ENCODE assay signal across 18 cellular contexts in the genomic region with DNA sequence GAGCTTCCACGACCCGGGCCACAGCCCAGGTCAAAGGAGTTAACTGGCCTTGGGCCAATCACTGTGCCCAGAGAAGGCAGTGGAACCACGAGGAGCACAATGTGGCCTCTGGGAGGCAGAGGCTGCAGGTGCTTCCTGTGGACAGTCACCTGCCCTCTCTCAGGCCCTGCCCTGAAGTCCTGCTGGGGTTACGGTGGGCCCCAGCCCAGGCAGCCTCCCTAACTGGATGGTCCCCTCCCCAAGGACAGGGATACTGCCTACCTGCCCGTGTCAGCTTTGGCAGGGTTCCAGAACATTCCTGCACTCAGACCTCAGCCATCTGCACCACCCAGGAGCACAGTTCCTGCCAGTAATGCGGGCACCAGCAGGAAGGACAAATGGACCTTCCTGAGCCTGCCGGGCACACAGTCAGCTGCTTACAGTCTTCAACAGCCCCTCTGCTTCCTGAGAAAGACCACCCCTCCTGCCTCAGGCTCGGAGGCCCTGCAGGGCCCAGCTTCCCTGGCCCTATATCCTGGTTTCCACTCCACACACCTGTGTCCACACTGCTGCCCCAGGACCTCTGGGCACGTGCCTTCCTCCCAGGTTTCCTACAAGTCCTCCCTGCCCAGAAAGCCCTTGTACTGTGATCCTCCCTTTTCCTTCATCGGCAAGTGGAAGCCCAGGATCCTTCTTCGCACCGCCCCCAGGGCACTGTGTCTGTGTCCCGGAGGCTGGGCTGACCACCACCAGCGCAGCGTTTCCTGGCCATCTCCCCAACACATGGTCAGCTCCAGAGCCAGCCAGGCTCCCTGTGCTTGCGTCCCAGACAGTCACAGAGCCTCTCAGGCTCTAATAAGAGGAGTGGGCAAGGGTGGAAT. TPM values are rescaled to one million over a fixed set of nuclear protein-coding genes. Genes with fewer than 3 reads are reported as not detected.
A peak's percentile ranks its signal among the peaks of the same experiment; 100 is the strongest.
DNase-seq lines count a peak whose midpoint lies in the region; ATAC-seq and TF ChIP-seq lines count a peak whose summit lies in the region.
"Had no signal": no experiment of that assay in that cellular context is flagged by ENCODE, and none has a peak within 500 bp of the region (broad histone marks: within the 10 kb centered on the region; RNA-seq: fewer than 3 reads in every experiment).

No MANE protein-coding gene starts in this region.

- no peaks in the 10 kb centered on the region for H3K9me3 ChIP-seq in mucosa of descending colon
- H3K9me3 ChIP-seq in tibial nerve: no peaks in the 10 kb centered on the region
- no peaks in the 10 kb centered on the region for H3K9me3 ChIP-seq in ovary
- H3K9me3 ChIP-seq: upper lobe of left lung had no signal

- TF ChIP-seq EP300 in tibial nerve (IDR thresholded peaks at IDR 0.05) (no peak), ovary (IDR thresholded peaks at IDR 0.05) (no peak)

- TF ChIP-seq POLR2A in tibial nerve (IDR thresholded peaks at IDR 0.05) (no peak), ovary (IDR thresholded peaks at IDR 0.05) (no peak)

- H3K27ac ChIP-seq in tibial nerve (peak overlapping the region in 1 of 4 donors; percentile 15), ovary (no peak overlapping the region)
- H3K27ac ChIP-seq: skin epidermis, upper lobe of left lung had no signal

- H3K36me3 ChIP-seq in mucosa of descending colon (ENCODE audit: low read depth) (no peaks in the 10 kb centered on the region), tibial nerve (peaks cover 0 to 42% (median 0%) of the 10 kb centered on the region in 3 donors), ovary (no peaks in the 10 kb centered on the region)
- H3K36me3 ChIP-seq: upper lobe of left lung had no signal

- ATAC-seq in mucosa of descending colon: peak; percentile 8

- H3K4me3 Mint-ChIP-seq in IgD-negative memory B cell: no peak overlapping the region

- H3K27me3 Mint-ChIP-seq in IgD-negative memory B cell: peaks cover 36% of the 10 kb centered on the region

- no peak for TF ChIP-seq CTCF in mucosa of descending colon (IDR thresholded peaks at IDR 0.05)
- no peak for TF ChIP-seq CTCF in tibial nerve (IDR thresholded peaks at IDR 0.05)
- no peak for TF ChIP-seq CTCF in ovary (IDR thresholded peaks at IDR 0.05)

- peak overlapping the region in 2 of 3 donors; percentile 23 to 53 for H3K27ac Mint-ChIP-seq in IgD-negative memory B cell

- H3K4me1 ChIP-seq in mucosa of descending colon (ENCODE audit: low read depth): peaks cover 4% of the 10 kb centered on the region
- H3K4me1 ChIP-seq in tibial nerve: peaks cover 0 to 23% (median 4%) of the 10 kb centered on the region in 4 donors
- H3K4me1 ChIP-seq in ovary (ENCODE audit: insufficient read depth): peaks cover 6% of the 10 kb centered on the region

- peaks cover 4 to 10% (median 4%) of the 10 kb centered on the region in 3 donors for H3K4me1 Mint-ChIP-seq in IgD-negative memory B cell

- peaks cover 1% of the 10 kb centered on the region for H3K36me3 Mint-ChIP-seq in IgD-negative memory B cell

- H3K9me3 Mint-ChIP-seq in IgD-negative memory B cell: no peaks in the 10 kb centered on the region

- DNase-seq in 8988T: peak; percentile 23
- peak; percentile 59 for DNase-seq in cerebellar cortex (ENCODE audit: low spot score)
- DNase-seq in mucosa of descending colon: peak in 1 of 3 donors; percentile 17
- DNase-seq in anterior cingulate cortex (lab: John Stamatoyannopoulos, UW): no peak
- DNase-seq in activated CD4-positive, CD25-positive, alpha-beta regulatory T cell treated with anti-CD3 and anti-CD28 coated beads, Interleukin-2, amount 50 U/mL, for 72 hours: no peak
- no peak for DNase-seq in tibial nerve (ENCODE audit: low spot score in 2 of 2)
- DNase-seq in ovary: no peak
- DNase-seq: cortex of kidney, erythroblast, NCI-H1930, NCI-H524 treated with DMSO at 0.1 percent for 48 hours, nucleus accumbens had no signal

- H3K27me3 ChIP-seq in tibial nerve (peaks cover 0 to 15% of the 10 kb centered on the region in 2 donors), ovary (peaks cover 3% of the 10 kb centered on the region)

- WGBS in tibial nerve, 2 donors: 66 to 79% methylated on average over 14 to 16 of the region's 16 CpGs
- 71 to 74% (median 74%) methylated on average over 16 of the region's 16 CpGs for WGBS in ovary, 3 donors

- H3K4me3 ChIP-seq in mucosa of descending colon (no peak overlapping the region), tibial nerve (no peak overlapping the region), ovary (no peak overlapping the region)
- H3K4me3 ChIP-seq: skin epidermis, upper lobe of left lung had no signal

- intact Hi-C loops in mucosa of descending colon (cut with DNase I, micrococcal nuclease) (no loop called here), ovary (cut with DNase I) (no loop called here)

RNA-seq across cellular contexts. Expression of gene WDR86, which starts 23.3 kb away (rescaled TPM):
- polyA plus RNA-seq in IgD-negative memory B cell: 0.54 TPM
- 10 to 100 TPM in 1 of 3 donors, 1 to 10 TPM in 1, under 1 TPM in 1; 0.38 to 16.6 (median 1.2) TPM for total RNA-seq in mucosa of descending colon
- total RNA-seq in tibial nerve: 100 to 1,000 TPM in 2 of 4 donors, 10 to 100 TPM in 2; 82.9 to 142 (median 115) TPM
- 10 to 100 TPM in 5 of 7 donors, 1 to 10 TPM in 2; 1.2 to 43.4 (median 19.4) TPM for total RNA-seq in ovary
- 1 to 10 TPM in 1 of 2 donors, under 1 TPM in 1; 0.77 to 3.1 TPM for polyA plus RNA-seq in ovary

RNA-seq across cellular contexts. Expression of gene NUB1, which starts 44.9 kb away (rescaled TPM):
- 82.8 TPM for polyA plus RNA-seq in IgD-negative memory B cell
- total RNA-seq in mucosa of descending colon: 10 to 100 TPM; 66.2 to 77.5 (median 76.9) TPM
- total RNA-seq in tibial nerve: 10 to 100 TPM; 40.8 to 66.3 (median 60.1) TPM
- 10 to 100 TPM; 38.6 to 57.3 (median 45.6) TPM for total RNA-seq in ovary
- polyA plus RNA-seq in ovary: 100 to 1,000 TPM in 1 of 2 donors, 10 to 100 TPM in 1; 33.8 to 162 TPM

RNA-seq across cellular contexts. Expression of gene CRYGN, which starts 53.4 kb away (rescaled TPM):
- polyA plus RNA-seq in IgD-negative memory B cell (not detected), ovary (under 1 TPM; 0.24 to 0.53 TPM)
- total RNA-seq in mucosa of descending colon (under 1 TPM in 1 of 3 donors, not detected in 2; 0.51 TPM), tibial nerve (1 to 10 TPM in 1 of 4 donors, under 1 TPM in 2, not detected in 1; 0.59 to 1.5 (median 0.87) TPM), ovary (1 to 10 TPM in 2 of 7 donors, under 1 TPM in 3, not detected in 2; 0.43 to 2.3 (median 0.95) TPM)
- total RNA-seq: glomerular endothelial cell, LHCN-M2, mononuclear cell had no signal

Comparison
In these comparisons a context has a peak if more than half of its experiments do, and no peak if none do; other contexts are left out.
1. DNase-seq: peak in 8988T (single experiment) and cerebellar cortex (single experiment); none in anterior cingulate cortex (0 of 58), activated CD4-positive, CD25-positive, alpha-beta regulatory T cell treated with anti-CD3 and anti-CD28 coated beads, Interleukin-2, amount 50 U/mL, for 72 hours (single experiment), tibial nerve (0 of 2) and ovary (0 of 5).